9 cellular contexts compared by ENCODE assay signal in the genomic region with DNA sequence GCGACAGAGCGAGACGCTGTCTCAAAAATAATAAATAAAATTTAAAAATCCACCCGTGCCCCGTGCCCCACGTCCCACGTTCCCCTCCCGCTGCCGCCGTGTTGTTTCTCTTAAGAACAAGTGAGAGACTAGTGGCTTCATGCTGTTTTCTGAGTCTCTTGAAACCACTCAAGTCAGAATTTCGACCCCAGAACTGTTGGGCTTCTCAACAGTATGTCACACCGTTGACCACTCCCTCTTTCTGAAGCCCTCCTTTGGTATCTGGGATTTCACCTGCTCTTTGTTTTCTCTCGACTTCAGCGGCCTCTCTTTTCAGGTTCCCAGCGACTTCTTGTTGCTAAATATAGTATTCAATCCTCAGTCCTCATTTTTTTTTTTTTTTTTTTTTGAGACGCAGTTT. TPM values are rescaled to one million over a fixed set of nuclear protein-coding genes. Genes with fewer than 3 reads are reported as not detected.
A peak's percentile ranks its signal among the peaks of the same experiment; 100 is the strongest.
DNase-seq lines count a peak whose midpoint lies in the region; ATAC-seq, FAIRE-seq and TF ChIP-seq lines count a peak whose summit lies in the region.
"Had no signal": no experiment of that assay in that cellular context is flagged by ENCODE, and none has a peak within 500 bp of the region (broad histone marks: within the 10 kb centered on the region; RNA-seq: fewer than 3 reads in every experiment).

No MANE protein-coding gene starts in this region.

- no peaks in the 10 kb centered on the region for H3K9me3 Mint-ChIP-seq in activated naive CD4-positive, alpha-beta T cell treated with anti-CD3 and anti-CD28 coated beads for 36 hours
- H3K9me3 Mint-ChIP-seq in activated naive CD8-positive, alpha-beta T cell treated with anti-CD3 and anti-CD28 coated beads, Interleukin-2, amount 50 U/mL, for 24 hours: no peaks in the 10 kb centered on the region
- H3K9me3 Mint-ChIP-seq in type B pancreatic cell: no peaks in the 10 kb centered on the region

- FAIRE-seq in D721Med (lab: Jason Lieb, UNC): no peak
- FAIRE-seq: G401.6 had no signal

- peaks cover 11% of the 10 kb centered on the region for H3K36me3 Mint-ChIP-seq in activated naive CD4-positive, alpha-beta T cell treated with anti-CD3 and anti-CD28 coated beads for 36 hours (ENCODE audit: low read depth)
- peaks cover 10% of the 10 kb centered on the region for H3K36me3 Mint-ChIP-seq in activated naive CD8-positive, alpha-beta T cell treated with anti-CD3 and anti-CD28 coated beads, Interleukin-2, amount 50 U/mL, for 24 hours (ENCODE audit: low read depth)
- H3K36me3 Mint-ChIP-seq in type B pancreatic cell: no peaks in the 10 kb centered on the region

- no peaks in the 10 kb centered on the region for H3K27me3 Mint-ChIP-seq in activated naive CD4-positive, alpha-beta T cell treated with anti-CD3 and anti-CD28 coated beads for 36 hours (ENCODE audit: low read depth)
- no peaks in the 10 kb centered on the region for H3K27me3 Mint-ChIP-seq in activated naive CD8-positive, alpha-beta T cell treated with anti-CD3 and anti-CD28 coated beads, Interleukin-2, amount 50 U/mL, for 24 hours
- H3K27me3 Mint-ChIP-seq in type B pancreatic cell: no peaks in the 10 kb centered on the region

- ATAC-seq in activated naive CD8-positive, alpha-beta T cell treated with anti-CD3 and anti-CD28 coated beads, Interleukin-2, amount 50 U/mL, for 24 hours: no peak
- no peak for ATAC-seq in HG02973 (IDR thresholded peaks at IDR 0.05; ENCODE audit: unreplicated experiment)

- intact Hi-C loops in activated naive CD4-positive, alpha-beta T cell treated with anti-CD3 and anti-CD28 coated beads for 36 hours (cut with micrococcal nuclease): loop anchor here (2.0 to 5.0 kb wide), 4 partner anchors 36 to 286 kb away; partner anchors contain the start of genes MAPK1, PPM1F, YDJC and YPEL1
- intact Hi-C loops in lower leg skin (cut with DNase I; ENCODE audit: low total_unique reads): no loop called here

- TF ChIP-seq POLR2A in lower leg skin (IDR thresholded peaks at IDR 0.05): no peak

- TF ChIP-seq CTCF in lower leg skin (IDR thresholded peaks at IDR 0.05) (no peak), type B pancreatic cell (conservative IDR thresholded peaks at IDR 0.05) (no peak), D721Med (IDR thresholded peaks at IDR 0.05; ENCODE audit: insufficient read depth, missing control alignments) (no peak)

- H3K4me3 Mint-ChIP-seq in activated naive CD4-positive, alpha-beta T cell treated with anti-CD3 and anti-CD28 coated beads for 36 hours: peak overlapping the region; percentile 100
- peak overlapping the region; percentile 98 for H3K4me3 Mint-ChIP-seq in activated naive CD8-positive, alpha-beta T cell treated with anti-CD3 and anti-CD28 coated beads, Interleukin-2, amount 50 U/mL, for 24 hours
- peak overlapping the region; percentile 97 for H3K4me3 Mint-ChIP-seq in type B pancreatic cell

- no peak for DNase-seq in activated naive CD4-positive, alpha-beta T cell treated with anti-CD3 and anti-CD28 coated beads for 36 hours
- no peak for DNase-seq in activated naive CD4-positive, alpha-beta T cell treated with Interleukin-2 at 50 U/mL for 16 hours
- DNase-seq in activated naive CD8-positive, alpha-beta T cell treated with anti-CD3 and anti-CD28 coated beads, Interleukin-2, amount 50 U/mL, for 24 hours: no peak
- DNase-seq in lower leg skin (ENCODE audit: low spot score in 2 of 2) (no peak), type B pancreatic cell (ENCODE audit: extremely low spot score, unreplicated experiment) (no peak), D721Med (ENCODE audit: insufficient read length, low spot score) (no peak), glomerular visceral epithelial cell (ENCODE audit: extremely low spot score) (no peak)

- H3K4me1 Mint-ChIP-seq in activated naive CD4-positive, alpha-beta T cell treated with anti-CD3 and anti-CD28 coated beads for 36 hours (ENCODE audit: low read depth): peaks cover 28% of the 10 kb centered on the region
- H3K4me1 Mint-ChIP-seq in activated naive CD8-positive, alpha-beta T cell treated with anti-CD3 and anti-CD28 coated beads, Interleukin-2, amount 50 U/mL, for 24 hours: peaks cover 31% of the 10 kb centered on the region
- H3K4me1 Mint-ChIP-seq in type B pancreatic cell (ENCODE audit: unreplicated experiment): peaks cover 12% of the 10 kb centered on the region

- WGBS in lower leg skin, 2 donors: 42 to 58% methylated on average over 16 of the region's 16 CpGs

- peak overlapping the region; percentile 95 for H3K27ac Mint-ChIP-seq in activated naive CD4-positive, alpha-beta T cell treated with anti-CD3 and anti-CD28 coated beads for 36 hours
- peak overlapping the region; percentile 96 for H3K27ac Mint-ChIP-seq in activated naive CD8-positive, alpha-beta T cell treated with anti-CD3 and anti-CD28 coated beads, Interleukin-2, amount 50 U/mL, for 24 hours
- H3K27ac Mint-ChIP-seq in type B pancreatic cell: peak overlapping the region; percentile 99

- peak overlapping the region; percentile 96 for H3K4me3 ChIP-seq in lower leg skin (ENCODE audit: low read depth, poor library complexity, severe bottlenecking)

- CTCF ChIA-PET in activated naive CD4-positive, alpha-beta T cell treated with anti-CD3 and anti-CD28 coated beads for 36 hours (lab: Charles Lee): no interaction called here

RNA-seq across cellular contexts. Expression of gene PPIL2, which starts 1.0 kb away (rescaled TPM):
- 10 to 100 TPM; 40.9 to 42.3 TPM for total RNA-seq in activated naive CD4-positive, alpha-beta T cell treated with anti-CD3 and anti-CD28 coated beads for 36 hours
- total RNA-seq in lower leg skin (10 to 100 TPM; 22.3 to 44.2 (median 27.5) TPM), type B pancreatic cell (ENCODE audit: low replicate concordance) (41.1 and 49.2 TPM in 2 replicates)

RNA-seq across cellular contexts. Expression of gene SDF2L1, which starts 24.7 kb away (rescaled TPM):
- 10 to 100 TPM; 21.7 to 22.3 TPM for total RNA-seq in activated naive CD4-positive, alpha-beta T cell treated with anti-CD3 and anti-CD28 coated beads for 36 hours
- total RNA-seq in lower leg skin (10 to 100 TPM in 3 of 4 donors, 1 to 10 TPM in 1; 8.2 to 21.4 (median 19.6) TPM), type B pancreatic cell (ENCODE audit: low replicate concordance) (56.3 and 56.5 TPM in 2 replicates)

RNA-seq across cellular contexts. Expression of gene CCDC116, which starts 34.2 kb away (rescaled TPM):
- total RNA-seq in activated naive CD4-positive, alpha-beta T cell treated with anti-CD3 and anti-CD28 coated beads for 36 hours: under 1 TPM; 0.19 to 0.30 TPM
- total RNA-seq in lower leg skin (under 1 TPM in 2 of 4 donors, not detected in 2; 0.23 to 0.49 TPM), type B pancreatic cell (ENCODE audit: low replicate concordance) (0.21 and 0.87 TPM in 2 replicates)

RNA-seq across cellular contexts. Expression of gene YDJC, which starts 37.0 kb away (rescaled TPM):
- total RNA-seq in activated naive CD4-positive, alpha-beta T cell treated with anti-CD3 and anti-CD28 coated beads for 36 hours: 10 to 100 TPM; 50.3 to 53.2 TPM
- 10 to 100 TPM; 42.2 to 72.2 (median 56.5) TPM for total RNA-seq in lower leg skin
- total RNA-seq in type B pancreatic cell (ENCODE audit: low replicate concordance): 20.7 and 24.5 TPM in 2 replicates
